In genomic region chr16:88662843-88663606, GRCh38 we compare ENCODE assay signal across 1 cellular context.
TF ChIP-seq lines count a peak whose summit lies in the region.

Gene MVD (minus strand): TSS chr16:88663091. CDS start chr16:88663080, 11 bp downstream.

TF ChIP-seq in K562, 482 proteins besides CTCF, POLR2A, EP300 and RAD21 (continued from another document):
- TF ChIP-seq AFF4 (CRISPR knock-in tag; IDR thresholded peaks at IDR 0.05) (no peak), CEBPG (CRISPR knock-in tag; IDR thresholded peaks at IDR 0.05) (no peak), CEBPG (tag; conservative IDR thresholded peaks at IDR 0.05 in 1 of 2, IDR thresholded peaks at IDR 0.05 in 1 of 2) (no peak), POLR2B (IDR thresholded peaks at IDR 0.05; ENCODE audit: low read depth, partially characterized antibody) (peak; percentile 81), FOXP1 (CRISPR knock-in tag; IDR thresholded peaks at IDR 0.05) (peak; percentile 20; the same call in 1 of the 2 replicates), RFX5 (IDR thresholded peaks at IDR 0.05; ENCODE audit: low read depth, low read length) (0 out of 2 replicates have a peak, but pooled peaks have one; percentile 39), HIVEP1 (CRISPR knock-in tag; IDR thresholded peaks at IDR 0.05) (no peak), PPARD (CRISPR knock-in tag; IDR thresholded peaks at IDR 0.05) (no peak), TBP (optimal IDR thresholded peaks at IDR 0.05; ENCODE audit: low read depth, low read length) (peak; percentile 94), HDAC3 (IDR thresholded peaks at IDR 0.05; ENCODE audit: borderline replicate concordance, partially characterized antibody) (no peak), SNAPC5 (CRISPR knock-in tag; IDR thresholded peaks at IDR 0.05) (no peak), LEF1 (IDR thresholded peaks at IDR 0.05) (no peak), SPI1 (IDR thresholded peaks at IDR 0.05; ENCODE audit: borderline replicate concordance, low read depth, low read length) (no peak), C11orf30 (IDR thresholded peaks at IDR 0.05; ENCODE audit: low read depth) (peak; percentile 89), HMG20B (CRISPR knock-in tag; IDR thresholded peaks at IDR 0.05) (no peak), HMG20A (CRISPR knock-in tag; conservative IDR thresholded peaks at IDR 0.05) (no peak), FOXK2 (conservative IDR thresholded peaks at IDR 0.05 in 1 of 2, IDR thresholded peaks at IDR 0.05 in 1 of 2; ENCODE audit: low read depth in 2 of 2) (peak in 1 of 2 experiments; percentile 49; a peak in 1 of 4 replicates), HEY1 (CRISPR knock-in tag; IDR thresholded peaks at IDR 0.05; ENCODE audit: borderline replicate concordance) (no peak), BRCA1 (IDR thresholded peaks at IDR 0.05) (no peak), BRCA1 (CRISPR knock-in tag; IDR thresholded peaks at IDR 0.05) (no peak)
